In genomic region chr2:18119883-18120282, GRCh38 we compare ENCODE assay signal across 15 cellular contexts.
DNase-seq lines count a peak whose midpoint lies in the region; ATAC-seq and TF ChIP-seq lines count a peak whose summit lies in the region.
"Had no signal": no experiment of that assay in that cellular context is flagged by ENCODE, and none has a peak within 500 bp of the region (broad histone marks: within the 10 kb centered on the region; RNA-seq: fewer than 3 reads in every experiment).

No MANE protein-coding gene starts in this region.

- H3K9me3 ChIP-seq in lower lobe of right lung = no peaks in the 10 kb centered on the region
- H3K9me3 ChIP-seq: heart right ventricle, vagina had no signal

- peak; percentile 23 to 42 for ATAC-seq in lower lobe of right lung
- ATAC-seq in HG03378 (IDR thresholded peaks at IDR 0.05; ENCODE audit: unreplicated experiment) = no peak
- no peak for ATAC-seq in HG03159 (IDR thresholded peaks at IDR 0.05; ENCODE audit: unreplicated experiment)

- H3K36me3 ChIP-seq in lower lobe of right lung = no peaks in the 10 kb centered on the region
- H3K36me3 ChIP-seq: heart right ventricle, vagina had no signal

- DNase-seq in AG20443 (ENCODE audit: low spot score) (peak; percentile 85), HT1080 (ENCODE audit: low read depth) (peak; percentile 16), astrocyte of the cerebellum (ENCODE audit: low read depth) (peak; percentile 53), lower lobe of right lung (no peak), pons (ENCODE audit: low spot score) (no peak), SW480 (ENCODE audit: low spot score) (no peak)
- DNase-seq: activated CD4-positive, alpha-beta T cell treated with anti-CD3 and anti-CD28 coated beads, Interleukin-2, amount 50 U/mL, for 1 hour; activated gamma-delta T cell treated with Interleukin-2 at 50 U/mL for 16 hours; Calu3; heart right ventricle; T-helper 1 cell had no signal

- in situ Hi-C loops in astrocyte of the cerebellum (cut with HindIII; ENCODE audit: low sequenced_read_pairs) = no loop called here

- H3K4me3 ChIP-seq in astrocyte of the cerebellum (ENCODE audit: low read depth, low read length) = no peak overlapping the region
- no peak overlapping the region for H3K4me3 ChIP-seq in lower lobe of right lung
- H3K4me3 ChIP-seq: coronary artery, heart right ventricle, vagina had no signal

- no peaks in the 10 kb centered on the region for H3K27me3 ChIP-seq in lower lobe of right lung (ENCODE audit: low read depth)
- H3K27me3 ChIP-seq: heart right ventricle, vagina had no signal

- H3K27ac ChIP-seq in lower lobe of right lung = no peak overlapping the region
- H3K27ac ChIP-seq: coronary artery, heart right ventricle, vagina had no signal

- H3K4me1 ChIP-seq in lower lobe of right lung = no peaks in the 10 kb centered on the region
- H3K4me1 ChIP-seq: heart right ventricle, vagina had no signal

- intact Hi-C loops in lower lobe of right lung (cut with DNase I) = no loop called here

- TF ChIP-seq CTCF in astrocyte of the cerebellum (IDR thresholded peaks at IDR 0.05; ENCODE audit: low read depth, low read length, missing control alignments) = no peak
- no peak for TF ChIP-seq CTCF in lower lobe of right lung (IDR thresholded peaks at IDR 0.05)

Comparison
In these comparisons a context has a peak if more than half of its experiments do, and no peak if none do; other contexts are left out.
1. DNase-seq: peak in AG20443 (single experiment), HT1080 (single experiment) and astrocyte of the cerebellum (single experiment); none in lower lobe of right lung (single experiment), pons (single experiment) and SW480 (single experiment).
2. ATAC-seq: peak in lower lobe of right lung (2 of 2); none in HG03378 (single experiment) and HG03159 (single experiment).